ENCODE assay signal across 21 cellular contexts in genomic region chr22:19472233-19472632, GRCh38. TPM values are rescaled to one million over a fixed set of nuclear protein-coding genes. Genes with fewer than 3 reads are reported as not detected.
DNase-seq lines count a peak whose midpoint lies in the region; ATAC-seq and TF ChIP-seq lines count a peak whose summit lies in the region.
"Had no signal": no experiment of that assay in that cellular context is flagged by ENCODE, and none has a peak within 500 bp of the region (broad histone marks: within the 10 kb centered on the region; RNA-seq: fewer than 3 reads in every experiment).

No MANE protein-coding gene starts in this region.

- peaks cover 13% of the 10 kb centered on the region for H3K4me1 Mint-ChIP-seq in activated CD4-positive, alpha-beta T cell treated with anti-CD3 and anti-CD28 coated beads, Interleukin-2, amount 10 ng/mL, durations not matched to agents 24 days and 14 days
- H3K4me1 Mint-ChIP-seq in activated CD4-positive, alpha-beta T cell treated with anti-CD3 and anti-CD28 coated beads for 36 hours: peaks cover 13% of the 10 kb centered on the region
- H3K4me1 Mint-ChIP-seq in endothelial cell (ENCODE audit: unreplicated experiment): peaks cover 8% of the 10 kb centered on the region

- POLR2A ChIA-PET in activated CD4-positive, alpha-beta T cell treated with anti-CD3 and anti-CD28 coated beads for 36 hours (lab: Charles Lee): no interaction called here

- H3K9me3 Mint-ChIP-seq in activated CD4-positive, alpha-beta T cell treated with anti-CD3 and anti-CD28 coated beads, Interleukin-2, amount 10 ng/mL, durations not matched to agents 24 days and 14 days: no peaks in the 10 kb centered on the region
- H3K9me3 Mint-ChIP-seq in activated CD4-positive, alpha-beta T cell treated with anti-CD3 and anti-CD28 coated beads for 36 hours (ENCODE audit: low read depth): no peaks in the 10 kb centered on the region
- no peaks in the 10 kb centered on the region for H3K9me3 Mint-ChIP-seq in endothelial cell (ENCODE audit: unreplicated experiment)
- H3K9me3 Mint-ChIP-seq: CD14-positive monocyte; CD4-positive, alpha-beta memory T cell; HFFc6; IgD-negative memory B cell had no signal

- TF ChIP-seq CTCF in endothelial cell (IDR thresholded peaks at IDR 0.05; ENCODE audit: unreplicated experiment): no peak
- no peak for TF ChIP-seq CTCF in gastrocnemius medialis (IDR thresholded peaks at IDR 0.05 in 4 of 5, conservative IDR thresholded peaks at IDR 0.05 in 1 of 5)

- H3K4me1 ChIP-seq in BLaER1: peaks cover 17% of the 10 kb centered on the region
- peaks cover 31 to 34% of the 10 kb centered on the region in 2 donors for H3K4me1 ChIP-seq in gastrocnemius medialis

- H3K4me3 ChIP-seq in BLaER1: no peak overlapping the region
- H3K4me3 ChIP-seq in gastrocnemius medialis: no peak overlapping the region
- H3K4me3 ChIP-seq: A549 had no signal

- H4K20me1 ChIP-seq in BLaER1: peaks cover 75% of the 10 kb centered on the region

- no peaks in the 10 kb centered on the region for H3K27me3 Mint-ChIP-seq in activated CD4-positive, alpha-beta T cell treated with anti-CD3 and anti-CD28 coated beads, Interleukin-2, amount 10 ng/mL, durations not matched to agents 24 days and 14 days
- no peaks in the 10 kb centered on the region for H3K27me3 Mint-ChIP-seq in activated CD4-positive, alpha-beta T cell treated with anti-CD3 and anti-CD28 coated beads for 36 hours
- H3K27me3 Mint-ChIP-seq in endothelial cell (ENCODE audit: unreplicated experiment): peaks cover 2% of the 10 kb centered on the region
- H3K27me3 Mint-ChIP-seq: CD4-positive, alpha-beta memory T cell; IgD-negative memory B cell had no signal

- no peak for ATAC-seq in activated CD4-positive, alpha-beta T cell treated with anti-CD3 and anti-CD28 coated beads for 36 hours
- no peak for ATAC-seq in gastrocnemius medialis
- ATAC-seq: A549, HCT116, HepG2 had no signal

- H3K36me3 Mint-ChIP-seq in activated CD4-positive, alpha-beta T cell treated with anti-CD3 and anti-CD28 coated beads, Interleukin-2, amount 10 ng/mL, durations not matched to agents 24 days and 14 days (ENCODE audit: low read depth): peaks cover 60% of the 10 kb centered on the region
- peaks cover 53% of the 10 kb centered on the region for H3K36me3 Mint-ChIP-seq in activated CD4-positive, alpha-beta T cell treated with anti-CD3 and anti-CD28 coated beads for 36 hours (ENCODE audit: low read depth)
- H3K36me3 Mint-ChIP-seq in endothelial cell (ENCODE audit: low read depth, unreplicated experiment): peaks cover 49% of the 10 kb centered on the region

- intact Hi-C loops in activated CD4-positive, alpha-beta T cell treated with anti-CD3 and anti-CD28 coated beads, Interleukin-2, amount 10 ng/mL, durations not matched to agents 24 days and 14 days (cut with micrococcal nuclease): no loop called here
- intact Hi-C loops in activated CD4-positive, alpha-beta T cell treated with anti-CD3 and anti-CD28 coated beads for 36 hours (cut with DNase I, micrococcal nuclease): no loop called here
- intact Hi-C loops in gastrocnemius medialis (cut with DNase I; ENCODE audit: low total_unique reads): no loop called here

- H3K27ac ChIP-seq in BLaER1 (no peak overlapping the region), gastrocnemius medialis (peak overlapping the region; percentile 90 to 98 (median 97))
- H3K27ac ChIP-seq: 22Rv1, A549 had no signal

- no peaks in the 10 kb centered on the region for H3K9me3 ChIP-seq in BLaER1
- H3K9me3 ChIP-seq in gastrocnemius medialis: no peaks in the 10 kb centered on the region
- H3K9me3 ChIP-seq: A549 had no signal

- peak overlapping the region; percentile 24 for H3K27ac Mint-ChIP-seq in activated CD4-positive, alpha-beta T cell treated with anti-CD3 and anti-CD28 coated beads, Interleukin-2, amount 10 ng/mL, durations not matched to agents 24 days and 14 days
- no peak overlapping the region for H3K27ac Mint-ChIP-seq in activated CD4-positive, alpha-beta T cell treated with anti-CD3 and anti-CD28 coated beads for 36 hours
- H3K27ac Mint-ChIP-seq in endothelial cell (ENCODE audit: unreplicated experiment): no peak overlapping the region
- H3K27ac Mint-ChIP-seq: HFFc6, IgD-negative memory B cell had no signal

- H3K36me3 ChIP-seq in BLaER1 (peaks cover 91% of the 10 kb centered on the region), gastrocnemius medialis (peaks cover 0 to 80% of the 10 kb centered on the region in 2 donors)

- TF ChIP-seq POLR2A in gastrocnemius medialis (IDR thresholded peaks at IDR 0.05): no peak

- in situ Hi-C loops in gastrocnemius medialis (cut with MboI; ENCODE audit: low sequenced_read_pairs in 4 of 4): loop anchor here in 1 of 4 donors (25.0 kb wide), 1 partner anchor 285 kb away; the partner anchor contains the start of gene SLC25A1

- DNase-seq in activated CD4-positive, alpha-beta T cell treated with anti-CD3 and anti-CD28 coated beads, Interleukin-2, amount 10 ng/mL, durations not matched to agents 24 days and 14 days: no peak
- DNase-seq in activated CD4-positive, alpha-beta T cell treated with anti-CD3 and anti-CD28 coated beads for 36 hours: no peak
- DNase-seq in endothelial cell (ENCODE audit: low spot score) (no peak), gastrocnemius medialis (no peak), occipital lobe (lab: John Stamatoyannopoulos, UW) (no peak), KG1 (lab: John Stamatoyannopoulos, UW) (no peak)
- DNase-seq: AML-193; Calu3; CD4-positive, alpha-beta memory T cell; DMS79 treated with DMSO at 0.1 percent for 48 hours; GF-D8; GOT3; H7; HFFc6 had no signal

- H3K9ac ChIP-seq in BLaER1: peak overlapping the region; percentile 9; the same call in 1 of the 2 replicates

- H3K4me3 Mint-ChIP-seq in activated CD4-positive, alpha-beta T cell treated with anti-CD3 and anti-CD28 coated beads, Interleukin-2, amount 10 ng/mL, durations not matched to agents 24 days and 14 days: no peak overlapping the region
- no peak overlapping the region for H3K4me3 Mint-ChIP-seq in activated CD4-positive, alpha-beta T cell treated with anti-CD3 and anti-CD28 coated beads for 36 hours
- peak overlapping the region; percentile 51 for H3K4me3 Mint-ChIP-seq in endothelial cell (ENCODE audit: unreplicated experiment)
- H3K4me3 Mint-ChIP-seq: CD14-positive monocyte; CD4-positive, alpha-beta memory T cell; HFFc6 had no signal

- CTCF ChIA-PET in activated CD4-positive, alpha-beta T cell treated with anti-CD3 and anti-CD28 coated beads for 36 hours (lab: Charles Lee): no interaction called here

- H3K27me3 ChIP-seq in BLaER1 (no peaks in the 10 kb centered on the region), gastrocnemius medialis (no peaks in the 10 kb centered on the region)

- H3K4me2 ChIP-seq in BLaER1: no peak overlapping the region
- H3K4me2 ChIP-seq: A549 had no signal

RNA-seq across cellular contexts. Expression of gene UFD1, which starts 6.8 kb away (rescaled TPM):
- total RNA-seq in activated CD4-positive, alpha-beta T cell treated with anti-CD3 and anti-CD28 coated beads, Interleukin-2, amount 10 ng/mL, durations not matched to agents 24 days and 14 days: 96.2 and 99.9 TPM in 2 replicates
- 100 to 1,000 TPM in 1 of 2 experiments, 10 to 100 TPM in 1; 78.4 to 109 TPM for total RNA-seq in activated CD4-positive, alpha-beta T cell treated with anti-CD3 and anti-CD28 coated beads for 36 hours
- total RNA-seq in endothelial cell (ENCODE audit: unreplicated experiment) (86.2 TPM), gastrocnemius medialis (100 to 1,000 TPM; 106 to 199 (median 165) TPM), occipital lobe (22.3 TPM)

RNA-seq across cellular contexts. Expression of gene CDC45, which starts 7.5 kb away (rescaled TPM):
- 121 and 123 TPM in 2 replicates for total RNA-seq in activated CD4-positive, alpha-beta T cell treated with anti-CD3 and anti-CD28 coated beads, Interleukin-2, amount 10 ng/mL, durations not matched to agents 24 days and 14 days
- 100 to 1,000 TPM; 103 to 111 TPM for total RNA-seq in activated CD4-positive, alpha-beta T cell treated with anti-CD3 and anti-CD28 coated beads for 36 hours
- total RNA-seq in endothelial cell (ENCODE audit: unreplicated experiment) (6.2 TPM), gastrocnemius medialis (under 1 TPM in 1 of 4 donors, not detected in 3; 0.27 TPM), occipital lobe (1.4 TPM)

RNA-seq across cellular contexts. Expression of gene C22orf39, which starts 24.7 kb away (rescaled TPM):
- total RNA-seq in activated CD4-positive, alpha-beta T cell treated with anti-CD3 and anti-CD28 coated beads, Interleukin-2, amount 10 ng/mL, durations not matched to agents 24 days and 14 days: 25.7 and 28.5 TPM in 2 replicates
- 10 to 100 TPM; 21.9 to 22.2 TPM for total RNA-seq in activated CD4-positive, alpha-beta T cell treated with anti-CD3 and anti-CD28 coated beads for 36 hours
- total RNA-seq in endothelial cell (ENCODE audit: unreplicated experiment) (26.6 TPM), gastrocnemius medialis (100 to 1,000 TPM; 157 to 182 (median 178) TPM), occipital lobe (31.8 TPM)

RNA-seq across cellular contexts. Expression of gene MRPL40, which starts 39.9 kb away (rescaled TPM):
- total RNA-seq in activated CD4-positive, alpha-beta T cell treated with anti-CD3 and anti-CD28 coated beads, Interleukin-2, amount 10 ng/mL, durations not matched to agents 24 days and 14 days: 35.2 and 37.6 TPM in 2 replicates
- 10 to 100 TPM; 34.1 to 34.4 TPM for total RNA-seq in activated CD4-positive, alpha-beta T cell treated with anti-CD3 and anti-CD28 coated beads for 36 hours
- 19.9 TPM for total RNA-seq in endothelial cell (ENCODE audit: unreplicated experiment)
- 10 to 100 TPM; 53.8 to 75.1 (median 61.5) TPM for total RNA-seq in gastrocnemius medialis
- 10.0 TPM for total RNA-seq in occipital lobe

RNA-seq across cellular contexts. Expression of gene HIRA, which starts 40.7 kb away (rescaled TPM):
- 42.6 and 45.0 TPM in 2 replicates for total RNA-seq in activated CD4-positive, alpha-beta T cell treated with anti-CD3 and anti-CD28 coated beads, Interleukin-2, amount 10 ng/mL, durations not matched to agents 24 days and 14 days
- 10 to 100 TPM; 25.5 to 31.2 TPM for total RNA-seq in activated CD4-positive, alpha-beta T cell treated with anti-CD3 and anti-CD28 coated beads for 36 hours
- total RNA-seq in endothelial cell (ENCODE audit: unreplicated experiment) (36.0 TPM), gastrocnemius medialis (10 to 100 TPM; 14.2 to 46.8 (median 24.6) TPM), occipital lobe (24.5 TPM)

Comparison
In these comparisons a context has a peak if more than half of its experiments do, and no peak if none do; other contexts are left out.
1. RNA of gene CDC45, which starts 7.5 kb away (total RNA-seq): 121 to 123 TPM in activated CD4-positive, alpha-beta T cell treated with anti-CD3 and anti-CD28 coated beads, Interleukin-2, amount 10 ng/mL, durations not matched to agents 24 days and 14 days and 103 to 111 TPM in activated CD4-positive, alpha-beta T cell treated with anti-CD3 and anti-CD28 coated beads for 36 hours; 6.2 TPM in endothelial cell (single experiment), 1.4 TPM in occipital lobe (single experiment) and 0.27 TPM in gastrocnemius medialis; every median in the first group is over 10 times any median in the second.